Comparison of ENCODE assay signal across 24 cellular contexts in the genomic region with DNA sequence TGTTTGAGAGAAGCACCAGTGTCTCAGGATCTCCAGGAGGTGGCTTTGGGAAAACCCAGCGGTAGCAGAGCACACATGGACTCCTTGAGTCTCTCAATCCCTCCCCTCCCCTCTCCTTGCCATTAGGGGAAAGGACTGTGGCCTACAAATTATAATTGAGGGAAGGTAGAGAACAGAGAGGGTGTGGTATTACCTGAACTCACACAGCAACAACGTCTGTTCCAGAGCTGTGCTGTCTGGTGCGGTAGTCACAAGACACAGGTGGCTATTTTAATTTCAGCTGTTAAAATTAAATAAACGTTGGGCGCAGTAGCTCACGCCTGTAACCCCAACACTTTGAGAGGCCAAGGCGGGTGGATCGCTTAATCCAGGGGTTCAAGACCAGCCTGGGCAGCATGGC.
DNase-seq lines count a peak whose midpoint lies in the region; ATAC-seq, FAIRE-seq and TF ChIP-seq lines count a peak whose summit lies in the region.
"Had no signal": no experiment of that assay in that cellular context is flagged by ENCODE, and none has a peak within 500 bp of the region (broad histone marks: within the 10 kb centered on the region; RNA-seq: fewer than 3 reads in every experiment).

No MANE protein-coding gene starts in this region.

- peaks cover 52% of the 10 kb centered on the region for H3K36me3 Mint-ChIP-seq in Caco-2 (ENCODE audit: insufficient read depth, unreplicated experiment)

- H3K27me3 Mint-ChIP-seq in Caco-2 (ENCODE audit: insufficient read depth, unreplicated experiment) = no peaks in the 10 kb centered on the region
- H3K27me3 Mint-ChIP-seq: B cell; CD4-positive, alpha-beta T cell had no signal

- H3K36me3 ChIP-seq in HEK293 (ENCODE audit: control insufficient read depth in 2 of 2, insufficient read depth in 1 of 2, low read length in 2 of 2) (peaks cover 16 to 80% of the 10 kb centered on the region in 2 experiments; a peak in 2 of 3 replicates), Caco-2 (ENCODE audit: control insufficient read depth, insufficient read depth, low read length) (no peaks in the 10 kb centered on the region; the same call in 1 of the 2 replicates)

- H3K4me2 ChIP-seq in A549 = no peak overlapping the region
- H3K4me2 ChIP-seq: BLaER1 treated with 17β-estradiol and CSF1 and Interleukin-3, amounts not matched to agents 10 nM and 100 nM had no signal

- H3K27ac ChIP-seq in A549 (no peak overlapping the region), HEK293 (ENCODE audit: extremely low read depth, low read depth, low read length) (no peak overlapping the region)
- H3K27ac ChIP-seq: BLaER1 treated with 17β-estradiol and CSF1 and Interleukin-3, amounts not matched to agents 10 nM and 100 nM; C4-2B had no signal

- H3K27me3 ChIP-seq in Caco-2 (replicated peaks; ENCODE audit: control insufficient read depth, insufficient read depth, low read length) = no peaks in the 10 kb centered on the region
- H3K27me3 ChIP-seq: BLaER1 treated with 17β-estradiol and CSF1 and Interleukin-3, amounts not matched to agents 10 nM and 100 nM had no signal

- H3K4me1 Mint-ChIP-seq in Caco-2 (ENCODE audit: low read depth, unreplicated experiment) = no peaks in the 10 kb centered on the region
- H3K4me1 Mint-ChIP-seq: B cell had no signal

- intact Hi-C loops in left ventricle myocardium superior (cut with micrococcal nuclease) = no loop called here
- intact Hi-C loops in Right ventricle myocardium inferior (cut with DNase I) = no loop called here
- intact Hi-C loops in Caco-2 (cut with micrococcal nuclease; ENCODE audit: unreplicated experiment) = no loop called here

- POLR2A ChIA-PET in A549 (lab: Yijun Ruan, JAX) = no interaction called here
- POLR2A ChIA-PET in HEK293 (lab: Yijun Ruan, JAX) = no interaction called here
- POLR2A ChIA-PET in Caco-2 (lab: Charles Lee) = no interaction called here

- no TSS peak for BruUV-seq in Caco-2 (replicated peaks; lab: Mats Ljungman, UMichigan)

- TF ChIP-seq POLR2A in A549 (IDR thresholded peaks at IDR 0.05; ENCODE audit: low read length) = no peak

- DNase-seq in left ventricle myocardium superior (peak; percentile 1), Right ventricle myocardium inferior (ENCODE audit: missing footprints) (no peak), A549 (ENCODE audit: low read depth in 1 of 2, low spot score in 1 of 2) (no peak), Caco-2 (no peak)
- DNase-seq: 8988T; AML-193; CD4-positive, alpha-beta T cell; CD8-positive, alpha-beta T cell; DMS 273 treated with DMSO at 0.1 percent for 48 hours; DMS153; DMS53; DMS79; DND-41; EL; GDM1 had no signal

- TF ChIP-seq CTCF in A549 (IDR thresholded peaks at IDR 0.05) = no peak
- no peak for TF ChIP-seq CTCF in HEK293 (tag by site-specific recombination; IDR thresholded peaks at IDR 0.05)
- TF ChIP-seq CTCF in Caco-2 (IDR thresholded peaks at IDR 0.05; ENCODE audit: insufficient read depth in 1 of 2, low read depth in 1 of 2, low read length in 1 of 2, severe bottlenecking in 1 of 2, unreplicated experiment in 1 of 2) = no peak

- no peaks in the 10 kb centered on the region for H3K9me3 Mint-ChIP-seq in Caco-2 (ENCODE audit: unreplicated experiment)
- H3K9me3 Mint-ChIP-seq: CD4-positive, alpha-beta T cell; CD8-positive, alpha-beta T cell had no signal

- ATAC-seq in left ventricle myocardium superior = no peak
- ATAC-seq in Right ventricle myocardium inferior = no peak
- ATAC-seq in A549 = no peak
- no peak for ATAC-seq in GM21619 (IDR thresholded peaks at IDR 0.05; ENCODE audit: unreplicated experiment)
- ATAC-seq: CD8-positive, alpha-beta T cell; GM12878 had no signal

- TF ChIP-seq RAD21 in A549 (conservative IDR thresholded peaks at IDR 0.05 in 1 of 2, IDR thresholded peaks at IDR 0.05 in 1 of 2) = no peak

- CTCF ChIA-PET in A549 (lab: Yijun Ruan, JAX) (no interaction called here), HEK293 (lab: Yijun Ruan, JAX) (interaction anchor here (0.6 kb wide), 1 partner anchor 349 kb away, joined by 3 read pairs; no protein-coding TSS in a partner anchor), Caco-2 (lab: Charles Lee) (no interaction called here)

- H3K4me3 Mint-ChIP-seq in Caco-2 (ENCODE audit: unreplicated experiment) = no peak overlapping the region
- H3K4me3 Mint-ChIP-seq: B cell; CD4-positive, alpha-beta T cell; CD8-positive, alpha-beta T cell had no signal

- WGBS in A549 (ENCODE audit: missing lambda C conversion rate) = 93% methylated on average over 8 of the region's 8 CpGs

- H3K4me1 ChIP-seq in A549 (no peaks in the 10 kb centered on the region), HEK293 (ENCODE audit: control insufficient read depth, insufficient read depth, low read length) (no peaks in the 10 kb centered on the region), Caco-2 (no peaks in the 10 kb centered on the region)
- H3K4me1 ChIP-seq: BLaER1 treated with 17β-estradiol and CSF1 and Interleukin-3, amounts not matched to agents 10 nM and 100 nM had no signal

- H3K9me3 ChIP-seq in A549 = peaks cover 2% of the 10 kb centered on the region; the same call in 1 of the 3 replicates
- no peaks in the 10 kb centered on the region for H3K9me3 ChIP-seq in HEK293 (ENCODE audit: control insufficient read depth, insufficient read depth, low read depth, low read length)
- H3K9me3 ChIP-seq in Caco-2 = no peaks in the 10 kb centered on the region

- no peak overlapping the region for H3K27ac Mint-ChIP-seq in Caco-2 (ENCODE audit: unreplicated experiment)
- H3K27ac Mint-ChIP-seq: B cell; CD4-positive, alpha-beta T cell; CD8-positive, alpha-beta T cell had no signal

- FAIRE-seq in A549 (lab: Jason Lieb, UNC) = no peak
- FAIRE-seq: A204.1, GM12878, GM12892, GM18507 had no signal

- H3K4me3 ChIP-seq in A549 (no peak overlapping the region), HEK293 (ENCODE audit: low read depth, low read length) (no peak overlapping the region), Caco-2 (ENCODE audit: low read depth, low read length) (no peak overlapping the region)
- H3K4me3 ChIP-seq: BLaER1 treated with 17β-estradiol and CSF1 and Interleukin-3, amounts not matched to agents 10 nM and 100 nM; GM12878 had no signal

- no peak for TF ChIP-seq EP300 in A549 (IDR thresholded peaks at IDR 0.05)

TF ChIP-seq in A549, 52 proteins besides CTCF, POLR2A, EP300 and RAD21:
- TF ChIP-seq SMC3 (IDR thresholded peaks at IDR 0.05) (no peak), CHD4 (IDR thresholded peaks at IDR 0.05; ENCODE audit: borderline replicate concordance) (peak; percentile 16; the same call in 1 of the 2 replicates), ZFP36 (IDR thresholded peaks at IDR 0.05; ENCODE audit: borderline replicate concordance, partially characterized antibody) (peak; percentile 60)

TF ChIP-seq in HEK293, 187 proteins besides CTCF, POLR2A, EP300 and RAD21:
- no peak for TF ChIP-seq ZNF596 (tag by site-specific recombination; IDR thresholded peaks at IDR 0.05)
- TF ChIP-seq ZNF221 (tag by site-specific recombination; IDR thresholded peaks at IDR 0.05; ENCODE audit: borderline replicate concordance) = no peak
- TF ChIP-seq ZNF416 (tag by site-specific recombination; IDR thresholded peaks at IDR 0.05) = no peak
- no peak for TF ChIP-seq ZNF2 (tag by site-specific recombination; IDR thresholded peaks at IDR 0.05)
- 0 out of 2 replicates have a peak, but pooled peaks have one; percentile 42 for TF ChIP-seq ZNF768 (tag by site-specific recombination; IDR thresholded peaks at IDR 0.05)
TF ChIP-seq in HEK293: peak in this region for 1.
